ENCODE assay signal across 23 cellular contexts in the genomic region with DNA sequence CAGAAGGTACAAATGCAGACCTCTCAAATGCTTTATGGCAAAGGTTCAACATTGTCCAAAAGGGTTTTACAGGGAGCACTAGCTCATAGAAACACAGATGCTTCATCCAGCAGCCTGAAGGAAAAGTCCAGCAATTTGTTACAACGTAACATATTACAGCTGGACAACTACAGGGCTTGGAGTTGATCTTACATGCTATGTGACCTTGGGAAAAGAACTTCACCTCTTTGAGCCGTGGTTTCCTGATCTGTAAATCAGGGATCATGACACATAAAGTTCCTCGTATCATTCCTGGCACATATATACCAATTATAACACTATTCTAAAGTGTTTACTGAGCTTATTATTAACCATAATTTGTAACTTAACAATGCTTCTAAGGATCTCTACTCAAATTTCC.
"Had no signal": no experiment of that assay in that cellular context is flagged by ENCODE, and none has a peak within 500 bp of the region (broad histone marks: within the 10 kb centered on the region; RNA-seq: fewer than 3 reads in every experiment).

No MANE protein-coding gene starts in this region.

- H3K79me2 ChIP-seq: hepatocyte had no signal

- DNase-seq: activated B cell treated with CpG ODN at 0.5 μM for 24 hours; activated CD4-positive, alpha-beta T cell treated with anti-CD3 and anti-CD28 coated beads, Interleukin-2, amount 50 U/mL, for 1 hour; activated CD8-positive, alpha-beta T cell treated with anti-CD3 and anti-CD28 coated beads for 36 hours; activated T-cell treated with anti-CD3 and anti-CD28 coated beads, Interleukin-2, amount 50 U/mL, for 48 hours; adrenal gland; effector CD8-positive, alpha-beta T cell; left colon; mesenchymal stem cell; right cardiac atrium; stimulated activated CD4-positive, alpha-beta T cell treated with anti-CD3 and anti-CD28 coated beads, Interleukin-15, amount 100 ng/mL, for 24 hours; stimulated activated CD4-positive, alpha-beta T cell treated with anti-CD3 and anti-CD28 coated beads, Interleukin-2, amount 100 ng/mL, for 24 hours; stimulated activated naive CD8-positive, alpha-beta T cell treated with anti-CD3 and anti-CD28 coated beads, Interleukin-15, Interleukin-2, amounts not matched to agents 100 U/mL and 50 U/mL, for 24 hours; T-cell; thyroid gland; upper lobe of right lung had no signal

- H2AFZ ChIP-seq: hepatocyte had no signal

- H3K27me3 Mint-ChIP-seq: activated B cell treated with CpG ODN at 0.5 μM for 24 hours; activated CD8-positive, alpha-beta T cell treated with anti-CD3 and anti-CD28 coated beads for 36 hours; brain; natural killer cell treated with Interleukin-12 subunit alpha and Interleukin-12 subunit beta and Interleukin-15 and Interleukin-18, amount 100 ng/mL, for 72 hours; T-cell had no signal

- H3K27me3 ChIP-seq: adrenal gland, ascending aorta, gastroesophageal sphincter, hepatocyte, thyroid gland, upper lobe of right lung had no signal

- H3K9me3 ChIP-seq: adrenal gland, ascending aorta, gastroesophageal sphincter, thyroid gland, upper lobe of right lung had no signal

- H3K27ac Mint-ChIP-seq: activated CD8-positive, alpha-beta T cell treated with anti-CD3 and anti-CD28 coated beads for 36 hours; activated naive CD4-positive, alpha-beta T cell treated with anti-CD3 and anti-CD28 coated beads, Interleukin-2, amount 50 U/mL, for 72 hours; activated T-helper 2 cell treated with anti-CD3 and anti-CD28 coated beads, Interferon-gamma antibody, Interleukin-2, Interleukin-4, amounts not matched to agents 10 μg/mL and 5 μg/mL and 100 μg/mL, durations not matched to agents 14 hours and 24 hours and 36 hours; natural killer cell treated with Interleukin-12 subunit alpha and Interleukin-12 subunit beta and Interleukin-15 and Interleukin-18, amount 100 ng/mL, for 72 hours; T-helper 2 cell treated with Interferon-gamma antibody and Interleukin-4, amounts not matched to agents 5 μg/mL and 100 μg/mL, for 36 hours had no signal

- H3K9me3 Mint-ChIP-seq: activated B cell treated with CpG ODN at 0.5 μM for 24 hours; activated CD8-positive, alpha-beta T cell treated with anti-CD3 and anti-CD28 coated beads for 36 hours; activated T-helper 2 cell treated with anti-CD3 and anti-CD28 coated beads, Interferon-gamma antibody, Interleukin-2, Interleukin-4, amounts not matched to agents 10 μg/mL and 5 μg/mL and 100 μg/mL, durations not matched to agents 14 hours and 24 hours and 36 hours; brain; natural killer cell treated with Interleukin-12 subunit alpha and Interleukin-12 subunit beta and Interleukin-15 and Interleukin-18, amount 100 ng/mL, for 72 hours; T-cell; T-helper 2 cell treated with Interferon-gamma antibody and Interleukin-4, amounts not matched to agents 5 μg/mL and 100 μg/mL, for 36 hours had no signal

- H3K4me1 ChIP-seq: ascending aorta, gastroesophageal sphincter, thyroid gland, upper lobe of right lung had no signal

- H3K4me3 Mint-ChIP-seq: activated B cell treated with CpG ODN at 0.5 μM for 24 hours; activated CD8-positive, alpha-beta T cell treated with anti-CD3 and anti-CD28 coated beads for 36 hours; brain; natural killer cell treated with Interleukin-12 subunit alpha and Interleukin-12 subunit beta and Interleukin-15 and Interleukin-18, amount 100 ng/mL, for 72 hours; T-cell; T-helper 2 cell treated with Interferon-gamma antibody and Interleukin-4, amounts not matched to agents 5 μg/mL and 100 μg/mL, for 36 hours had no signal

- H3K4me2 ChIP-seq: hepatocyte had no signal

- H3K36me3 Mint-ChIP-seq: natural killer cell treated with Interleukin-12 subunit alpha and Interleukin-12 subunit beta and Interleukin-15 and Interleukin-18, amount 100 ng/mL, for 72 hours had no signal

- H3K27ac ChIP-seq: adrenal gland, ascending aorta, gastroesophageal sphincter, hepatocyte, thyroid gland, upper lobe of right lung had no signal

- H3K4me3 ChIP-seq: adrenal gland, ascending aorta, gastroesophageal sphincter, hepatocyte, thyroid gland, upper lobe of right lung had no signal

- ATAC-seq: activated CD8-positive, alpha-beta T cell treated with anti-CD3 and anti-CD28 coated beads for 36 hours; activated naive CD4-positive, alpha-beta T cell treated with anti-CD3 and anti-CD28 coated beads, Interleukin-2, amount 50 U/mL, for 72 hours; gastroesophageal sphincter; left colon; natural killer cell treated with Interleukin-12 subunit alpha and Interleukin-12 subunit beta and Interleukin-15 and Interleukin-18, amount 100 ng/mL, for 72 hours; right cardiac atrium; stimulated activated naive CD8-positive, alpha-beta T cell treated with anti-CD3 and anti-CD28 coated beads, Interleukin-15, Interleukin-2, amounts not matched to agents 100 U/mL and 50 U/mL, for 24 hours; T-cell; upper lobe of right lung had no signal
